Comparison of ENCODE assay signal across 22 cellular contexts in the genomic region with DNA sequence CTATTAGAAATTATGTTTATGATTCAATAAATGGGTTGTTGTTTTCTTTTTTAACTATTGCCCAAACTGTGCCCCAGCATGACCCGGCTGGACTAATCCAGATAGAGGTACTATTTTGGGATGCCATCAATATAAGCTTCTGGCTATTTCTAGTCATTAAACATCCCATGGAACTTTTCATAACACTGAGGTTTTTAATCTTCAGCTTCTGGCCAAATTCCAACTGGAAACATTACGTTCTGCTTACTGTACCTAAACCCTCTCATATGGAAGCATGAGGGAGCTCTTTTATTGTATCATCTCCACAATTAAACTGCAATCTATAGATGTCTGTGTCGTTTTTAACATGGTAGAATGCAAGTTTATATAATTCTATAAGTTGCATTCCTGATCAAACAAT.
"Had no signal": no experiment of that assay in that cellular context is flagged by ENCODE, and none has a peak within 500 bp of the region (broad histone marks: within the 10 kb centered on the region; RNA-seq: fewer than 3 reads in every experiment).

No MANE protein-coding gene starts in this region.

- H3K36me3 Mint-ChIP-seq: memory B cell, type B pancreatic cell had no signal

- H3K36me3 ChIP-seq: left ventricle myocardium inferior, lower lobe of right lung, right atrium auricular region, sigmoid colon, suprapubic skin, thyroid gland had no signal

- H3K27ac Mint-ChIP-seq: immature natural killer cell; naive thymus-derived CD4-positive, alpha-beta T cell; type B pancreatic cell had no signal

- H3K9me3 Mint-ChIP-seq: immature natural killer cell had no signal

- H3K4me3 Mint-ChIP-seq: naive thymus-derived CD4-positive, alpha-beta T cell; neural crest cell; type B pancreatic cell had no signal

- ATAC-seq: esophagus mucosa; foreskin keratinocyte; left cardiac atrium; lower lobe of right lung; naive thymus-derived CD4-positive, alpha-beta T cell had no signal

- H3K9me3 ChIP-seq: lower lobe of right lung, right atrium auricular region, sigmoid colon, suprapubic skin, thyroid gland had no signal

- H3K27ac ChIP-seq: dorsolateral prefrontal cortex, foreskin keratinocyte, left ventricle myocardium inferior, lower lobe of right lung, right atrium auricular region, sigmoid colon, suprapubic skin, thyroid gland had no signal

- DNase-seq: cortex of kidney; dorsolateral prefrontal cortex; effector CD8-positive, alpha-beta T cell; foreskin keratinocyte; immature natural killer cell; kidney; left cardiac atrium; left ventricle myocardium inferior; lower lobe of right lung; naive thymus-derived CD4-positive, alpha-beta T cell; posterior cingulate gyrus; sigmoid colon; small intestine; stimulated activated CD4-positive, alpha-beta T cell treated with anti-CD3 and anti-CD28 coated beads, Interleukin-2, amount 100 ng/mL, for 48 hours; stimulated activated naive CD8-positive, alpha-beta T cell treated with anti-CD3 and anti-CD28 coated beads, Interleukin-15, Interleukin-2, amounts not matched to agents 100 U/mL and 50 U/mL, for 24 hours; thyroid gland had no signal

- H3K27me3 Mint-ChIP-seq: memory B cell had no signal

- H3K4me3 ChIP-seq: dorsolateral prefrontal cortex, left ventricle myocardium inferior, lower lobe of right lung, right atrium auricular region, sigmoid colon, suprapubic skin, thyroid gland had no signal

- H3K27me3 ChIP-seq: dorsolateral prefrontal cortex, foreskin keratinocyte, right atrium auricular region, sigmoid colon, suprapubic skin, thyroid gland had no signal

- H3K4me1 ChIP-seq: lower lobe of right lung, right atrium auricular region, thyroid gland had no signal
